24 cellular contexts compared by ENCODE assay signal in genomic region chr5:158205992-158206391, GRCh38.
"Had no signal": no experiment of that assay in that cellular context is flagged by ENCODE, and none has a peak within 500 bp of the region (broad histone marks: within the 10 kb centered on the region; RNA-seq: fewer than 3 reads in every experiment).

No MANE protein-coding gene starts in this region.

- DNase-seq: colonic mucosa; cortex of kidney; dermis blood vessel endothelial cell; dorsolateral prefrontal cortex; effector CD4-positive, alpha-beta T cell; effector CD8-positive, alpha-beta T cell; effector memory CD4-positive, alpha-beta T cell; effector memory CD8-positive, alpha-beta T cell; endodermal cell; erythroblast; esophagus squamous epithelium; foreskin fibroblast; foreskin keratinocyte; foreskin melanocyte; gastrocnemius medialis; glutamatergic neuron; head of caudate nucleus; heart left ventricle; heart right ventricle had no signal

- H3K4me1 ChIP-seq: colonic mucosa, esophagus squamous epithelium, foreskin keratinocyte, gastrocnemius medialis, gastroesophageal sphincter, heart right ventricle had no signal

- H3K79me2 ChIP-seq: hepatocyte had no signal

- H2AFZ ChIP-seq: hepatocyte had no signal

- H3K36me3 ChIP-seq: colonic mucosa, esophagus squamous epithelium, gastrocnemius medialis, gastroesophageal sphincter, heart left ventricle, heart right ventricle had no signal

- H3K4me2 ChIP-seq: hepatocyte had no signal

- H3K27me3 ChIP-seq: colonic mucosa, esophagus squamous epithelium, foreskin keratinocyte, gastrocnemius medialis, gastroesophageal sphincter, heart left ventricle, heart right ventricle had no signal

- H3K27ac ChIP-seq: colonic mucosa, coronary artery, dorsolateral prefrontal cortex, epithelial cell of prostate, esophagus squamous epithelium, foreskin keratinocyte, gastrocnemius medialis, gastroesophageal sphincter, heart left ventricle, heart right ventricle, hepatocyte had no signal

- H3K9me3 ChIP-seq: colonic mucosa, esophagus squamous epithelium, gastrocnemius medialis had no signal

- ATAC-seq: effector memory CD8-positive, alpha-beta T cell; esophagus mucosa; foreskin keratinocyte; gastrocnemius medialis; gastroesophageal sphincter; heart left ventricle; heart right ventricle had no signal

- H3K4me3 ChIP-seq: colonic mucosa, coronary artery, dorsolateral prefrontal cortex, esophagus squamous epithelium, gastrocnemius medialis, gastroesophageal sphincter, heart left ventricle, heart right ventricle, hepatocyte had no signal
